ENCODE assay signal across 7 cellular contexts in the genomic region with DNA sequence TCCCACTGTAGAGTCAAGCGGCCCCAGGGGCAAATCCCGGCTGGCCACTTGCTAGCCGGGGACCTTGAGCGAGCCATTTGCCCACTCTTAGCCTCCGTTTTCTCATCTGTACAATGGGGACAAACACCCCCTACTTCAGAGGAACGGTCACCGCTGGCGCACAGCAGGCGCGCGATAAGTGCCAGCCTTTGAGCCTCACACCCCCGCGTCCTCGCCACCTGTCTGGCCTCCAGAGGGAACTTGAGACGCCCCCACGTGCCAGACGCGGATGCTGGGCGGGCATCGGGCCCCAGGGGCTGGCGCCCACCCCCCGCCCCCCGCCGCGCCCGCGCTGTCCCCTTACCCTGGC.
DNase-seq lines count a peak whose midpoint lies in the region; ATAC-seq, FAIRE-seq and TF ChIP-seq lines count a peak whose summit lies in the region.

No MANE protein-coding gene starts in this region.

- WGBS in small intestine, 3 donors = 9 to 17% (median 13%) methylated on average over 20 to 27 of the region's 27 CpGs

- no peak overlapping the region for H3K27ac Mint-ChIP-seq in endothelial cell (ENCODE audit: unreplicated experiment)

- no peak for ATAC-seq in HG02973 (IDR thresholded peaks at IDR 0.05; ENCODE audit: unreplicated experiment)
- no peak for ATAC-seq in HG03159 (IDR thresholded peaks at IDR 0.05; ENCODE audit: unreplicated experiment)

- H3K4me3 Mint-ChIP-seq in endothelial cell (ENCODE audit: unreplicated experiment) = peak overlapping the region; percentile 83

- H3K27me3 Mint-ChIP-seq in endothelial cell (ENCODE audit: unreplicated experiment) = peaks cover 29% of the 10 kb centered on the region

- in situ Hi-C loops in HAP-1 (cut with MboI; ENCODE audit: low sequenced_read_pairs) = no loop called here

- TF ChIP-seq CTCF in endothelial cell (IDR thresholded peaks at IDR 0.05; ENCODE audit: unreplicated experiment) = no peak

- H3K27ac ChIP-seq in small intestine (ENCODE audit: low read depth in 1 of 2, low read length in 1 of 2) = no peak overlapping the region

- H3K36me3 Mint-ChIP-seq in endothelial cell (ENCODE audit: low read depth, unreplicated experiment) = no peaks in the 10 kb centered on the region

- H3K4me1 ChIP-seq in HAP-1 (no peaks in the 10 kb centered on the region), small intestine (ENCODE audit: control insufficient read depth in 2 of 2, insufficient read depth in 1 of 2, low read depth in 1 of 2, low read length in 1 of 2) (no peaks in the 10 kb centered on the region)

- no peak for FAIRE-seq in small intestine (lab: Jason Lieb, UNC)

- peak overlapping the region; percentile 34 for H3K4me3 ChIP-seq in HAP-1
- H3K4me3 ChIP-seq in small intestine (ENCODE audit: low read depth in 1 of 2, low read length in 2 of 2) = peak overlapping the region; percentile 20 to 47

- H3K27me3 ChIP-seq in HAP-1 (ENCODE audit: low read depth) = no peaks in the 10 kb centered on the region
- no peaks in the 10 kb centered on the region for H3K27me3 ChIP-seq in small intestine (ENCODE audit: control insufficient read depth in 2 of 2, insufficient read depth in 2 of 2, low read length in 2 of 2)

- H3K4me1 Mint-ChIP-seq in endothelial cell (ENCODE audit: unreplicated experiment) = no peaks in the 10 kb centered on the region

- H3K36me3 ChIP-seq in HAP-1 (replicated peaks) (no peaks in the 10 kb centered on the region), small intestine (ENCODE audit: control insufficient read depth in 2 of 2, insufficient read depth in 2 of 2, low read length in 2 of 2) (no peaks in the 10 kb centered on the region)

- DNase-seq in HAP-1 (ENCODE audit: low spot score in 2 of 2) = peak in 1 of 2 experiments; percentile 37
- DNase-seq in RKO (ENCODE audit: low spot score) = peak; percentile 72
- DNase-seq in endothelial cell (ENCODE audit: low spot score) = no peak
- no peak for DNase-seq in small intestine
- DNase-seq in NCI-H128 (lab: John Stamatoyannopoulos, UW; ENCODE audit: unreplicated experiment) = no peak

- no peaks in the 10 kb centered on the region for H3K9me3 Mint-ChIP-seq in endothelial cell (ENCODE audit: unreplicated experiment)

- H3K9me3 ChIP-seq in HAP-1 (no peaks in the 10 kb centered on the region), small intestine (ENCODE audit: control insufficient read depth, low read depth) (no peaks in the 10 kb centered on the region)
